16 cellular contexts compared by ENCODE assay signal in the genomic region with DNA sequence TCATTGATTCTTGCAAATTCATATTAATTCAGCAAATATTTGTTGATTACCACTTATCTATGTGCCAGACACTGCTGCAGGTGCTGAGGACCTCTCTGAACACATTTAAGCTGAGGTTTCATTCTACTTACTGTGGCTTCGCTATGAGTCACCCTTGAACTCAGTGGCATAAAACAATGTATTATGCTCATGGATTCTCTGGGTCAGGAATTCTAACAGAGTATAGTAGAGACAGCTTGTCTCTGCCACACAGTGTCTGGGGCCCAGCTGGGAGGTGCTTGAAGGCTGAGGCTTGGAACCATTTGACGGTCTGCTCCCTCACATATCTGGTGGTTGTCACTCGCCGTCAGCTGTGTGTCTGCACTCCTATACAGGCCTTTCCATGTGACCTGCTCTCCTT.
DNase-seq lines count a peak whose midpoint lies in the region; ATAC-seq and TF ChIP-seq lines count a peak whose summit lies in the region.
"Had no signal": no experiment of that assay in that cellular context is flagged by ENCODE, and none has a peak within 500 bp of the region (broad histone marks: within the 10 kb centered on the region; RNA-seq: fewer than 3 reads in every experiment).

No MANE protein-coding gene starts in this region.

- H3K4me1 Mint-ChIP-seq in HFFc6 (ENCODE audit: low read depth) = peaks cover 29% of the 10 kb centered on the region
- H3K4me1 Mint-ChIP-seq: activated B cell treated with CpG ODN at 0.5 μM for 24 hours, IgD-negative memory B cell had no signal

- no CpG with 5 or more reads among the region's 4 CpGs for WGBS in neuronal stem cell (ENCODE audit: extremely low coverage in 2 of 2, insufficient read length in 2 of 2, insufficient replicate concordance in 1 of 2), 2 donors

- no peak overlapping the region for H3K18ac ChIP-seq in neuronal stem cell (ENCODE audit: low read length)

- H3K4me1 ChIP-seq in foreskin keratinocyte (no peaks in the 10 kb centered on the region), neuronal stem cell (ENCODE audit: control insufficient read depth in 2 of 2, insufficient read depth in 1 of 2, low read depth in 1 of 2, low read length in 2 of 2) (no peaks in the 10 kb centered on the region), colonic mucosa (no peaks in the 10 kb centered on the region)

- H3K36me3 Mint-ChIP-seq in HFFc6 (ENCODE audit: low read depth) = no peaks in the 10 kb centered on the region; the same call in 1 of the 2 replicates
- H3K36me3 Mint-ChIP-seq: IgD-negative memory B cell had no signal

- H2AK5ac ChIP-seq in neuronal stem cell (ENCODE audit: low read depth, low read length) = no peak overlapping the region

- H2BK5ac ChIP-seq in neuronal stem cell (ENCODE audit: low read length) = no peak overlapping the region

- ATAC-seq in foreskin keratinocyte = peak; percentile 76

- no peak overlapping the region for H4K8ac ChIP-seq in neuronal stem cell (ENCODE audit: low read depth, low read length)

- no peak overlapping the region for H2BK12ac ChIP-seq in neuronal stem cell (ENCODE audit: low read length)

- DNase-seq in Daoy (ENCODE audit: low read depth) = peak; percentile 18
- peak; percentile 34 for DNase-seq in HFFc6
- peak; percentile 41 for DNase-seq in RPMI7951 (ENCODE audit: low read depth)
- peak in 1 of 2 donors; percentile 24 for DNase-seq in foreskin keratinocyte
- DNase-seq in KBM-7 = no peak
- DNase-seq in NOMO-1 (lab: John Stamatoyannopoulos, UW; ENCODE audit: unreplicated experiment in 2 of 2) = no peak
- DNase-seq in neuronal stem cell (ENCODE audit: low spot score) = no peak
- no peak for DNase-seq in colonic mucosa
- DNase-seq: activated B cell treated with CpG ODN at 0.5 μM for 24 hours; effector CD8-positive, alpha-beta T cell; NCI-H2081 treated with DMSO at 0.1 percent for 48 hours; retina; stimulated activated CD4-positive, alpha-beta T cell treated with anti-CD3 and anti-CD28 coated beads, Interleukin-2, amount 100 ng/mL, for 48 hours; stimulated activated naive CD4-positive, alpha-beta T cell had no signal

- H3K4me3 Mint-ChIP-seq in HFFc6 = no peak overlapping the region
- H3K4me3 Mint-ChIP-seq: activated B cell treated with CpG ODN at 0.5 μM for 24 hours, IgD-negative memory B cell had no signal

- no peak overlapping the region for H3K23ac ChIP-seq in neuronal stem cell (ENCODE audit: low read depth, low read length, poor library complexity)

- H3K9me3 ChIP-seq in neuronal stem cell (replicated peaks in 1 of 2; ENCODE audit: control insufficient read depth in 2 of 2, insufficient read depth in 1 of 2, low read depth in 1 of 2, low read length in 2 of 2) (no peaks in the 10 kb centered on the region), colonic mucosa (no peaks in the 10 kb centered on the region)

- H2BK15ac ChIP-seq in neuronal stem cell (ENCODE audit: low read length) = no peak overlapping the region

- no peaks in the 10 kb centered on the region for H3K79me1 ChIP-seq in neuronal stem cell (ENCODE audit: low read depth, low read length)

- no peaks in the 10 kb centered on the region for H3K9me3 Mint-ChIP-seq in HFFc6
- H3K9me3 Mint-ChIP-seq: activated B cell treated with CpG ODN at 0.5 μM for 24 hours had no signal

- H4K91ac ChIP-seq in neuronal stem cell (ENCODE audit: low read depth, low read length, poor library complexity) = no peak overlapping the region

- intact Hi-C loops in colonic mucosa (cut with DNase I) = no loop called here

- peak overlapping the region; percentile 14; the same call in 1 of the 2 replicates for H3K27ac Mint-ChIP-seq in HFFc6
- H3K27ac Mint-ChIP-seq: activated B cell treated with CpG ODN at 0.5 μM for 24 hours, IgD-negative memory B cell had no signal

- H3K27me3 ChIP-seq in foreskin keratinocyte (no peaks in the 10 kb centered on the region), neuronal stem cell (ENCODE audit: control insufficient read depth in 3 of 3, insufficient read depth in 3 of 3, low read depth in 1 of 3, low read length in 3 of 3) (no peaks in the 10 kb centered on the region), colonic mucosa (no peaks in the 10 kb centered on the region)

- H3K27me3 Mint-ChIP-seq in HFFc6 (ENCODE audit: insufficient read depth) = no peaks in the 10 kb centered on the region
- H3K27me3 Mint-ChIP-seq: activated B cell treated with CpG ODN at 0.5 μM for 24 hours, IgD-negative memory B cell had no signal

- no peaks in the 10 kb centered on the region for H3K36me3 ChIP-seq in neuronal stem cell (replicated peaks in 1 of 2; ENCODE audit: control insufficient read depth in 2 of 2, insufficient read depth in 2 of 2, low read length in 2 of 2)
- H3K36me3 ChIP-seq in colonic mucosa = no peaks in the 10 kb centered on the region

- H2AFZ ChIP-seq in neuronal stem cell (ENCODE audit: low read length) = no peak overlapping the region

- H3K4me2 ChIP-seq in neuronal stem cell (ENCODE audit: insufficient read depth, low read length, poor library complexity, severe bottlenecking) = no peak overlapping the region

- H3K14ac ChIP-seq in neuronal stem cell (ENCODE audit: low read length) = no peak overlapping the region

- H2BK120ac ChIP-seq in neuronal stem cell (ENCODE audit: low read depth, low read length) = no peak overlapping the region

- in situ Hi-C loops in KBM-7 (cut with MboI; ENCODE audit: low pct_unique_long_range_greater_than_20kb, low sequenced_read_pairs) = no loop called here

- TF ChIP-seq CTCF in HFFc6 (IDR thresholded peaks at IDR 0.05) (no peak), foreskin keratinocyte (conservative IDR thresholded peaks at IDR 0.05) (no peak), colonic mucosa (IDR thresholded peaks at IDR 0.05) (no peak)

- H3K9ac ChIP-seq in neuronal stem cell (ENCODE audit: low read depth, low read length, poor library complexity) = no peak overlapping the region
- no peak overlapping the region for H3K9ac ChIP-seq in colonic mucosa (ENCODE audit: low read depth in 2 of 2, low read length in 2 of 2)

- H3K4me3 ChIP-seq in neuronal stem cell (ENCODE audit: low read length in 2 of 2) = peak overlapping the region in 1 of 2 donors; percentile 69
- no peak overlapping the region for H3K4me3 ChIP-seq in colonic mucosa
- H3K4me3 ChIP-seq: SK-N-MC had no signal

- no peak overlapping the region for H3K4ac ChIP-seq in neuronal stem cell (ENCODE audit: low read length)

- H3K27ac ChIP-seq in foreskin keratinocyte (no peak overlapping the region), neuronal stem cell (replicated peaks; ENCODE audit: low read length) (no peak overlapping the region), colonic mucosa (no peak overlapping the region)
- H3K27ac ChIP-seq: SK-N-MC had no signal

Comparison
In these comparisons a context has a peak if more than half of its experiments do, and no peak if none do; other contexts are left out.
1. DNase-seq: peak in Daoy (single experiment), HFFc6 (single experiment) and RPMI7951 (single experiment); none in KBM-7 (single experiment), NOMO-1 (0 of 2), neuronal stem cell (single experiment) and colonic mucosa (single experiment).